Comparison of ENCODE assay signal across 35 cellular contexts in genomic region chr7:30782690-30783089, GRCh38. TPM values are rescaled to one million over a fixed set of nuclear protein-coding genes. Genes with fewer than 3 reads are reported as not detected.
"Had no signal": no experiment of that assay in that cellular context is flagged by ENCODE, and none has a peak within 500 bp of the region (broad histone marks: within the 10 kb centered on the region; RNA-seq: fewer than 3 reads in every experiment).

No MANE protein-coding gene starts in this region.

- H3K27me3 ChIP-seq: adrenal gland, ascending aorta, body of pancreas, brain microvascular endothelial cell, breast epithelium, cardiac muscle cell had no signal

- H3K36me3 ChIP-seq: brain microvascular endothelial cell, breast epithelium, cardiac muscle cell had no signal

- DNase-seq: activated effector memory CD4-positive, alpha-beta T cell treated with anti-CD3 and anti-CD28 coated beads, Interleukin-2, amount 50 U/mL, for 16 hours; activated effector memory CD4-positive, alpha-beta T cell treated with Interleukin-2 at 50 U/mL for 16 hours; activated gamma-delta T cell; activated gamma-delta T cell treated with Interleukin-2 at 50 U/mL for 16 hours; activated naive CD4-positive, alpha-beta T cell; activated naive CD4-positive, alpha-beta T cell treated with anti-CD3 and anti-CD28 coated beads for 36 hours; activated naive CD4-positive, alpha-beta T cell treated with anti-CD3 and anti-CD28 coated beads, Interleukin-2, amount 10 ng/mL, durations not matched to agents 7 days and 5 days; activated naive CD4-positive, alpha-beta T cell treated with anti-CD3 and anti-CD28 coated beads, Interleukin-2, amount 50 U/mL, for 16 hours; activated naive CD4-positive, alpha-beta T cell treated with Interleukin-2 at 50 U/mL for 16 hours; activated naive CD8-positive, alpha-beta T cell treated with anti-CD3 and anti-CD28 coated beads for 36 hours; activated naive CD8-positive, alpha-beta T cell treated with anti-CD3 and anti-CD28 coated beads, Interleukin-2, amount 10 ng/mL, durations not matched to agents 7 days and 5 days; activated naive CD8-positive, alpha-beta T cell treated with anti-CD3 and anti-CD28 coated beads, Interleukin-2, amount 50 U/mL, for 24 hours; activated T-cell treated with anti-CD3 and anti-CD28 coated beads, Interleukin-2, amount 50 U/mL, for 1 hour; activated T-cell treated with anti-CD3 and anti-CD28 coated beads, Interleukin-2, amount 50 U/mL, for 24 hours; activated T-cell treated with anti-CD3 and anti-CD28 coated beads, Interleukin-2, amount 50 U/mL, for 4 hours; activated T-cell treated with anti-CD3 and anti-CD28 coated beads, Interleukin-2, amount 50 U/mL, for 48 hours; activated T-cell treated with anti-CD3 and anti-CD28 coated beads, Interleukin-2, amount 50 U/mL, for 72 hours; adrenal gland; amniotic stem cell; amygdala; anterior cingulate cortex; aorta; body of pancreas; brain microvascular endothelial cell; caudate nucleus; central memory CD4-positive, alpha-beta T cell; cerebellar nuclear complex had no signal

- H3K27ac ChIP-seq: adrenal gland, ascending aorta, body of pancreas, brain microvascular endothelial cell, breast epithelium, cardiac muscle cell had no signal

- FAIRE-seq: astrocyte, bronchial epithelial cell had no signal

- H3K4me1 ChIP-seq: body of pancreas, breast epithelium had no signal

- H3K4me3 ChIP-seq: adrenal gland, ascending aorta, body of pancreas, breast epithelium, cardiac muscle cell had no signal

- H3K9me3 ChIP-seq: adrenal gland, ascending aorta, body of pancreas, breast epithelium had no signal

- ATAC-seq: activated naive CD4-positive, alpha-beta T cell treated with anti-CD3 and anti-CD28 coated beads, Interleukin-2, amount 50 U/mL, for 72 hours; activated naive CD8-positive, alpha-beta T cell treated with anti-CD3 and anti-CD28 coated beads, Interleukin-2, amount 50 U/mL, for 24 hours; activated T-cell treated with anti-CD3 and anti-CD28 coated beads, Interleukin-2, amount 50 U/mL, for 4 hours; activated T-cell treated with anti-CD3 and anti-CD28 coated beads, Interleukin-2, amount 50 U/mL, for 72 hours; activated T-helper 17 cell treated with anti-CD3 and anti-CD28 coated beads, Interleukin-2, amount 50 U/mL, for 72 hours; body of pancreas had no signal

RNA-seq across cellular contexts. Expression of gene INMT, which starts 30.8 kb away (rescaled TPM):
- total RNA-seq: activated T-helper 2 cell treated with anti-CD3 and anti-CD28 coated beads, Interferon-gamma antibody, Interleukin-2, Interleukin-4, amounts not matched to agents 10 μg/mL and 5 μg/mL and 100 μg/mL, durations not matched to agents 14 hours and 24 hours and 36 hours had no signal
